8 cellular contexts compared by ENCODE assay signal in genomic region chr13:98508280-98509074, GRCh38.
DNase-seq lines count a peak whose midpoint lies in the region; ATAC-seq, FAIRE-seq and TF ChIP-seq lines count a peak whose summit lies in the region.

No MANE protein-coding gene starts in this region.

- no peak for FAIRE-seq in K562 (lab: Jason Lieb, UNC)

- peak; percentile 24 for DNase-seq in HS-5 (ENCODE audit: low read depth)
- DNase-seq in K562 (ENCODE audit: extremely low read depth in 1 of 4, low spot score in 3 of 4) = no peak
- DNase-seq in lower lobe of right lung = no peak
- DNase-seq in mesenteric fat pad (ENCODE audit: low spot score) = no peak
- no peak for DNase-seq in stimulated activated CD4-positive, alpha-beta T cell treated with anti-CD3 and anti-CD28 coated beads, Interleukin-12 subunit alpha, Interleukin-12 subunit beta, amount 100 ng/mL, for 4 hours

- intact Hi-C loops in K562 (cut with micrococcal nuclease) = loop anchor here (2.0 to 5.0 kb wide), 3 partner anchors 24 to 64 kb away; no protein-coding TSS in a partner anchor
- intact Hi-C loops in lower lobe of right lung (cut with DNase I) = no loop called here

- in situ Hi-C loops in K562 (cut with MboI) = no loop called here

- TF ChIP-seq RAD21 in K562 (CRISPR knock-in tag; conservative IDR thresholded peaks at IDR 0.05 in 1 of 2, IDR thresholded peaks at IDR 0.05 in 1 of 2) = no peak

- TF ChIP-seq CTCF in K562 (IDR thresholded peaks at IDR 0.05 in 2 of 3, conservative IDR thresholded peaks at IDR 0.05 in 1 of 3; ENCODE audit: insufficient read depth in 2 of 3, low read depth in 1 of 3, low read length in 3 of 3) (no peak), lower lobe of right lung (IDR thresholded peaks at IDR 0.05) (no peak)

- WGBS in K562 (ENCODE audit: insufficient coverage, low coverage, missing lambda C conversion rate) = 49% methylated on average over 5 of the region's 5 CpGs

- H3K9ac ChIP-seq in K562 (ENCODE audit: insufficient read depth in 1 of 2, low read depth in 2 of 2, low read length in 2 of 2) = peak overlapping the region in 1 of 2 experiments; percentile 76; a peak in 2 of 4 replicates

- H3K4me3 ChIP-seq in ACC112 (ENCODE audit: low read depth, low read length) (peak overlapping the region; percentile 14), K562 (no peak overlapping the region), lower lobe of right lung (no peak overlapping the region)

- CTCF ChIA-PET in K562 (lab: Yijun Ruan, JAX; ENCODE audit: low intra/inter-chr PET ratio) = no interaction called here

- H3K36me3 ChIP-seq in ACC112 (ENCODE audit: insufficient read depth, low read length) = no peaks in the 10 kb centered on the region
- H3K36me3 ChIP-seq in K562 (ENCODE audit: control insufficient read depth, insufficient read depth, low read length) = peaks cover 21% of the 10 kb centered on the region; the same call in 2 of the 3 replicates
- peaks cover 9% of the 10 kb centered on the region for H3K36me3 ChIP-seq in lower lobe of right lung

- no TSS peak for BruUV-seq in K562 (replicated peaks; lab: Mats Ljungman, UMichigan)

- POLR2A ChIA-PET in K562 (lab: Yijun Ruan, JAX) = interaction anchor here (1.9 kb wide), 1 partner anchor 24 kb away, joined by 7 read pairs; no protein-coding TSS in a partner anchor

- H3K4me1 ChIP-seq in ACC112 (ENCODE audit: control insufficient read depth, insufficient read depth, low read length, unreplicated experiment) = peaks cover 52% of the 10 kb centered on the region
- H3K4me1 ChIP-seq in K562 (replicated peaks in 1 of 2; ENCODE audit: control insufficient read depth in 2 of 2, insufficient read depth in 2 of 2, low read length in 2 of 2) = peaks cover 25 to 71% of the 10 kb centered on the region in 2 experiments
- H3K4me1 ChIP-seq in lower lobe of right lung = peaks cover 70% of the 10 kb centered on the region

- no peak for TF ChIP-seq POLR2A in K562 (conservative IDR thresholded peaks at IDR 0.05)

- H3K27me3 ChIP-seq in ACC112 (ENCODE audit: insufficient read depth, low read length) (no peaks in the 10 kb centered on the region), K562 (ENCODE audit: control insufficient read depth in 2 of 2, insufficient read depth in 2 of 2, low read length in 2 of 2) (no peaks in the 10 kb centered on the region), lower lobe of right lung (ENCODE audit: low read depth) (no peaks in the 10 kb centered on the region)

- no peaks in the 10 kb centered on the region; the same call in 1 of the 2 replicates for H4K20me1 ChIP-seq in K562 (replicated peaks; ENCODE audit: control insufficient read depth, insufficient read depth, low read length)

- H3K79me2 ChIP-seq in ACC112 (ENCODE audit: control insufficient read depth, insufficient read depth, low read length, unreplicated experiment) = peaks cover 80% of the 10 kb centered on the region
- H3K79me2 ChIP-seq in K562 (ENCODE audit: control insufficient read depth, insufficient read depth, low read length) = peaks cover 91% of the 10 kb centered on the region

- H3K9me3 ChIP-seq in K562 (replicated peaks; ENCODE audit: control insufficient read depth, insufficient read depth, low read depth, low read length) = no peaks in the 10 kb centered on the region
- H3K9me3 ChIP-seq in lower lobe of right lung = no peaks in the 10 kb centered on the region

- no peak overlapping the region for H3K4me2 ChIP-seq in K562 (ENCODE audit: insufficient read depth, low read length)

- TF ChIP-seq EP300 in K562 (IDR thresholded peaks at IDR 0.05; ENCODE audit: low read length) = no peak

- H2AFZ ChIP-seq in ACC112 (ENCODE audit: low read length, unreplicated experiment) = no peak overlapping the region
- no peak overlapping the region for H2AFZ ChIP-seq in K562 (ENCODE audit: low read depth, low read length)

- H3K9me1 ChIP-seq in K562 (ENCODE audit: control insufficient read depth, insufficient read depth, low read length) = peaks cover 9% of the 10 kb centered on the region

- H3K27ac ChIP-seq in ACC112 (ENCODE audit: low read depth, low read length) = peak overlapping the region; percentile 94
- H3K27ac ChIP-seq in K562 (ENCODE audit: extremely low read depth, low read depth, low read length) = peak overlapping the region; percentile 95
- H3K27ac ChIP-seq in lower lobe of right lung = peak overlapping the region; percentile 71

- ATAC-seq in K562 (peak; percentile 21; the same call in 2 of the 3 replicates), lower lobe of right lung (peak in 1 of 2 donors; percentile 47), HG03039 (IDR thresholded peaks at IDR 0.05; ENCODE audit: unreplicated experiment) (no peak), GM19035 (IDR thresholded peaks at IDR 0.05; ENCODE audit: unreplicated experiment) (no peak)

TF ChIP-seq in K562, 482 proteins besides CTCF, POLR2A, EP300 and RAD21:
- TF ChIP-seq CEBPG (CRISPR knock-in tag; IDR thresholded peaks at IDR 0.05) = no peak
- TF ChIP-seq CEBPG (tag; conservative IDR thresholded peaks at IDR 0.05 in 1 of 2, IDR thresholded peaks at IDR 0.05 in 1 of 2) = peak in 1 of 2 experiments; percentile 50; a peak in 2 of 4 replicates
- TF ChIP-seq ZEB2 (IDR thresholded peaks at IDR 0.05) = no peak
